Comparison of ENCODE assay signal across 8 cellular contexts in the genomic region with DNA sequence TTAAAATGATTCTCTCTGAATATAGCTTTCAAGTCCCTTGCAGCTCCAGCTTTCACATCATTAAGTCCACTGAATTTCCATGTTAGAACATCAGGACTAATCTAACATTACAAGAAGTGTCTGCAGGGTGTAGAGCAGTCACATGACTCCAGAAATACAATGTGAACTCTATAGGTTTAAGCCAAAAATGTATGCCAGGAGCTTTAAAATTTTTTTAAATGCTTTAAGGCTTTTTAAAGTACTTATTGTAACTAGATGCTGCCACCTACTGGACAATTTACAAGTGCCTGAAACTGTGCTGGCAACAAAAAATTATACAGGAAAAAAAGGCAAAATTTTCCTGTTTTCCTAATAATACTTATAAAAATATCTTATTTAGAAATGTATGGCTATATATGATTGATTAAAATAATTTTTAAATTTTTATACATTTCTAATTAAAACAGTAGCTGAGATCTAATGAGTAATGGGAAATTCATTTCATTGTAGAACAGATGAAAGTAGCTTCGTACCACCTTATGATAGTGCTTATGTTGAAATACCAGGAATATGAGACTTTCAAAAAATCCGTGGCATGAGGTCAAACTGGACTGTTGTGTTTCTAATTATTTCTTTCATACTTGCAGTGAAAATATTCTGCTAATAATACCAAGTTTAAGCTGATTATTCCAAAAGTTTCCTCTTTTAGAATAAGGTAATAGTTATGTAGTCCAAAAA. TPM values are rescaled to one million over a fixed set of nuclear protein-coding genes. Genes with fewer than 3 reads are reported as not detected.
A peak's percentile ranks its signal among the peaks of the same experiment; 100 is the strongest.
DNase-seq lines count a peak whose midpoint lies in the region; ATAC-seq and TF ChIP-seq lines count a peak whose summit lies in the region.

No MANE protein-coding gene starts in this region.

- TF ChIP-seq EP300 in upper lobe of left lung (IDR thresholded peaks at IDR 0.05), result no peak

- WGBS in adrenal gland, 4 donors, result 42 to 50% (median 47%) methylated on average over 2 of the region's 2 CpGs
- 48% methylated on average over 2 of the region's 2 CpGs for WGBS in upper lobe of left lung, 2 donors

- H3K9me3 ChIP-seq in adrenal gland (replicated peaks in 1 of 3) (no peaks in the 10 kb centered on the region), upper lobe of left lung (no peaks in the 10 kb centered on the region)

- H3K4me1 ChIP-seq in adrenal gland (replicated peaks in 1 of 2) (no peaks in the 10 kb centered on the region), upper lobe of left lung (no peaks in the 10 kb centered on the region)

- no peaks in the 10 kb centered on the region for H3K36me3 ChIP-seq in adrenal gland (replicated peaks in 1 of 2)
- no peaks in the 10 kb centered on the region for H3K36me3 ChIP-seq in kidney epithelial cell (ENCODE audit: control insufficient read depth, insufficient read depth, low read length)
- no peaks in the 10 kb centered on the region for H3K36me3 ChIP-seq in upper lobe of left lung

- intact Hi-C loops in adrenal gland (cut with DNase I), result loop anchor here in 1 of 2 donors (5.0 kb wide), 2 partner anchors 70 to 940 kb away; no protein-coding TSS in a partner anchor

- H3K27me3 ChIP-seq in adrenal gland (no peaks in the 10 kb centered on the region), kidney epithelial cell (ENCODE audit: control insufficient read depth, insufficient read depth, low read length) (no peaks in the 10 kb centered on the region), upper lobe of left lung (no peaks in the 10 kb centered on the region)

- peak in 1 of 2 donors; percentile 34 for ATAC-seq in upper lobe of left lung (ENCODE audit: low FRiP score in 2 of 2)
- ATAC-seq in GM21737 (IDR thresholded peaks at IDR 0.05; ENCODE audit: unreplicated experiment), result no peak
- ATAC-seq in GM21360 (IDR thresholded peaks at IDR 0.05; ENCODE audit: unreplicated experiment), result no peak

- peak; percentile 67 for TF ChIP-seq CTCF in AG09319 (IDR thresholded peaks at IDR 0.05; ENCODE audit: low read depth, low read length)
- peak; percentile 50 for TF ChIP-seq CTCF in GM12872 (IDR thresholded peaks at IDR 0.05; ENCODE audit: insufficient read depth, low read depth, low read length)
- peak; percentile 54 to 93 (median 64) for TF ChIP-seq CTCF in adrenal gland (IDR thresholded peaks at IDR 0.05)
- TF ChIP-seq CTCF in kidney epithelial cell (IDR thresholded peaks at IDR 0.05; ENCODE audit: insufficient read depth, low read length, poor library complexity, severe bottlenecking), result peak; percentile 73
- TF ChIP-seq CTCF in upper lobe of left lung (IDR thresholded peaks at IDR 0.05), result peak; percentile 33 to 76 (median 52)

- H3K4me3 ChIP-seq in adrenal gland (no peak overlapping the region), kidney epithelial cell (ENCODE audit: low read depth, low read length) (no peak overlapping the region), upper lobe of left lung (no peak overlapping the region)

- H3K27ac ChIP-seq in adrenal gland (no peak overlapping the region), upper lobe of left lung (no peak overlapping the region)

- peak; percentile 40 for DNase-seq in AG09319 (ENCODE audit: extremely low read depth, low read depth)
- peak; percentile 25 for DNase-seq in NCI-H345 (lab: John Stamatoyannopoulos, UW)
- DNase-seq in adrenal gland, result peak in 3 of 7 donors; percentile 25 to 38 (median 34)
- no peak for DNase-seq in kidney epithelial cell (ENCODE audit: low read depth)
- no peak for DNase-seq in upper lobe of left lung

- no peak for TF ChIP-seq POLR2A in adrenal gland (IDR thresholded peaks at IDR 0.05)
- TF ChIP-seq POLR2A in upper lobe of left lung (IDR thresholded peaks at IDR 0.05), result no peak

RNA-seq across cellular contexts. Expression of gene FSIP1, which starts 25.7 kb away (rescaled TPM):
- under 1 TPM in 6 of 8 donors, not detected in 2; 0.11 to 0.60 (median 0.18) TPM for total RNA-seq in adrenal gland
- polyA plus RNA-seq in adrenal gland, result under 1 TPM; 0.20 to 0.56 (median 0.51) TPM
- 0.62 and 0.71 TPM in 2 replicates for total RNA-seq in kidney epithelial cell
- 1 to 10 TPM in 1 of 6 donors, under 1 TPM in 3, not detected in 2; 0.26 to 3.2 (median 0.79) TPM for total RNA-seq in upper lobe of left lung

Comparison
In these comparisons a context has a peak if more than half of its experiments do, and no peak if none do; other contexts are left out.
1. DNase-seq: peak in AG09319 (single experiment) and NCI-H345 (single experiment); none in kidney epithelial cell (single experiment) and upper lobe of left lung (0 of 2).
2. Peak in every context shown above with its lines, with median percentiles within 50 percentile points of each other: CTCF ChIP-seq.